In genomic region chr2:157657858-157658257, GRCh38 we compare ENCODE assay signal across 24 cellular contexts. TPM values are rescaled to one million over a fixed set of nuclear protein-coding genes. Genes with fewer than 3 reads are reported as not detected.
"Had no signal": no experiment of that assay in that cellular context is flagged by ENCODE, and none has a peak within 500 bp of the region (broad histone marks: within the 10 kb centered on the region; RNA-seq: fewer than 3 reads in every experiment).

No MANE protein-coding gene starts in this region.

- H3K27ac Mint-ChIP-seq: dendritic cell treated with granulocyte-macrophage colony-stimulating factor and Interleukin-4, amounts not matched to agents 40 ng/mL and 50 ng/mL, for 4 days; effector memory CD8-positive, alpha-beta T cell; endodermal cell; mesothelial cell of epicardium had no signal

- DNase-seq: colonic mucosa; cortex of kidney; effector CD8-positive, alpha-beta T cell; effector memory CD8-positive, alpha-beta T cell; endodermal cell; erythroblast; esophagus squamous epithelium; foreskin fibroblast; foreskin melanocyte; gastrocnemius medialis; glutamatergic neuron; head of caudate nucleus; heart right ventricle; hippocampal formation; left cardiac atrium; left lung; left ventricle myocardium superior; lower lobe of right lung; mesenchymal stem cell; mucosa of descending colon had no signal

- H3K9me3 Mint-ChIP-seq: dendritic cell treated with granulocyte-macrophage colony-stimulating factor and Interleukin-4, amounts not matched to agents 40 ng/mL and 50 ng/mL, for 4 days; endodermal cell; mesothelial cell of epicardium had no signal

- H3K4me1 Mint-ChIP-seq: endodermal cell, mesothelial cell of epicardium had no signal

- H3K4me3 Mint-ChIP-seq: dendritic cell treated with granulocyte-macrophage colony-stimulating factor and Interleukin-4, amounts not matched to agents 40 ng/mL and 50 ng/mL, for 4 days; effector memory CD8-positive, alpha-beta T cell; endodermal cell; mesothelial cell of epicardium had no signal

- ATAC-seq: effector memory CD8-positive, alpha-beta T cell; esophagus mucosa; heart right ventricle; left cardiac atrium; left lung; left ventricle myocardium superior; lower lobe of right lung; mucosa of descending colon had no signal

- H3K36me3 Mint-ChIP-seq: mesothelial cell of epicardium had no signal

- H3K27me3 Mint-ChIP-seq: dendritic cell treated with granulocyte-macrophage colony-stimulating factor and Interleukin-4, amounts not matched to agents 40 ng/mL and 50 ng/mL, for 4 days had no signal

RNA-seq across cellular contexts. Expression of gene ACVR1C, which starts 29.2 kb away (rescaled TPM):
- total RNA-seq: lung microvascular endothelial cell had no signal
